1 cellular context compared by ENCODE assay signal in genomic region chr1:51519857-51520699, GRCh38.
TF ChIP-seq lines count a peak whose summit lies in the region.

No MANE protein-coding gene starts in this region.

TF ChIP-seq in K562, 482 proteins besides CTCF, POLR2A, EP300 and RAD21 (continued from another document and continues in another):
- no peak for TF ChIP-seq FOXA1 (IDR thresholded peaks at IDR 0.05; ENCODE audit: borderline replicate concordance)
- no peak; the same call in 1 of the 2 replicates for TF ChIP-seq SMAD4 (CRISPR knock-in tag; conservative IDR thresholded peaks at IDR 0.05)
- TF ChIP-seq KAT8 (IDR thresholded peaks at IDR 0.05; ENCODE audit: low read depth) = no peak
- peak; percentile 69; the same call in 1 of the 2 replicates for TF ChIP-seq LCOR (CRISPR knock-in tag; IDR thresholded peaks at IDR 0.05)
- 0 out of 2 replicates have a peak, but pooled peaks have one; percentile 40 for TF ChIP-seq HSF4 (CRISPR knock-in tag; IDR thresholded peaks at IDR 0.05; ENCODE audit: borderline replicate concordance)
- peak; percentile 95 for TF ChIP-seq ADNP (tag; IDR thresholded peaks at IDR 0.05)
- TF ChIP-seq GTF2E2 (tag; IDR thresholded peaks at IDR 0.05) = peak; percentile 94
- peak; percentile 65 for TF ChIP-seq MYBL2 (IDR thresholded peaks at IDR 0.05; ENCODE audit: low read depth)
- TF ChIP-seq MYBL2 (CRISPR knock-in tag; IDR thresholded peaks at IDR 0.05; ENCODE audit: borderline replicate concordance) = no peak
- TF ChIP-seq MITF (IDR thresholded peaks at IDR 0.05) = peak; percentile 55
- TF ChIP-seq ESRRA (IDR thresholded peaks at IDR 0.05; ENCODE audit: borderline replicate concordance, low read depth) = peak; percentile 83; the same call in 1 of the 2 replicates
- TF ChIP-seq ARID3A (IDR thresholded peaks at IDR 0.05; ENCODE audit: borderline replicate concordance, low read depth, low read length) = peak; percentile 99
- no peak for TF ChIP-seq ZBTB43 (CRISPR knock-in tag; IDR thresholded peaks at IDR 0.05)
- TF ChIP-seq BCOR (IDR thresholded peaks at IDR 0.05) = peak; percentile 55; the same call in 1 of the 2 replicates
- TF ChIP-seq EWSR1 (IDR thresholded peaks at IDR 0.05; ENCODE audit: borderline replicate concordance, low read depth, partially characterized antibody) = no peak
- TF ChIP-seq NFIC (IDR thresholded peaks at IDR 0.05) = peak; percentile 26; the same call in 1 of the 2 replicates
- TF ChIP-seq TRIM24 (IDR thresholded peaks at IDR 0.05) = peak in 1 of 2 experiments; percentile 13; a peak in 1 of 4 replicates
- TF ChIP-seq TCF7 (IDR thresholded peaks at IDR 0.05; ENCODE audit: borderline replicate concordance) = no peak
- TF ChIP-seq TRIM28 (IDR thresholded peaks at IDR 0.05) = peak; percentile 2; the same call in 1 of the 2 replicates
- no peak for TF ChIP-seq NR4A1 (CRISPR knock-in tag; IDR thresholded peaks at IDR 0.05)
- TF ChIP-seq NR4A1 (tag; IDR thresholded peaks at IDR 0.05) = no peak
- TF ChIP-seq, protein P1, sequence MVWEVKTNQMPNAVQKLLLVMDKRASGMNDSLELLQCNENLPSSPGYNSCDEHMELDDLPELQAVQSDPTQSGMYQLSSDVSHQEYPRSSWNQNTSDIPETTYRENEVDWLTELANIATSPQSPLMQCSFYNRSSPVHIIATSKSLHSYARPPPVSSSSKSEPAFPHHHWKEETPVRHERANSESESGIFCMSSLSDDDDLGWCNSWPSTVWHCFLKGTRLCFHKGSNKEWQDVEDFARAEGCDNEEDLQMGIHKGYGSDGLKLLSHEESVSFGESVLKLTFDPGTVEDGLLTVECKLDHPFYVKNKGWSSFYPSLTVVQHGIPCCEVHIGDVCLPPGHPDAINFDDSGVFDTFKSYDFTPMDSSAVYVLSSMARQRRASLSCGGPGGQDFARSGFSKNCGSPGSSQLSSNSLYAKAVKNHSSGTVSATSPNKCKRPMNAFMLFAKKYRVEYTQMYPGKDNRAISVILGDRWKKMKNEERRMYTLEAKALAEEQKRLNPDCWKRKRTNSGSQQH (CRISPR knock-in tag; IDR thresholded peaks at IDR 0.05) = peak; percentile 77
- TF ChIP-seq RNF2 (IDR thresholded peaks at IDR 0.05) = peak; percentile 58; the same call in 1 of the 2 replicates
- 0 out of 2 replicates have a peak, but pooled peaks have one; percentile 14 for TF ChIP-seq ZNF436 (CRISPR knock-in tag; IDR thresholded peaks at IDR 0.05)
- TF ChIP-seq, protein P2, sequence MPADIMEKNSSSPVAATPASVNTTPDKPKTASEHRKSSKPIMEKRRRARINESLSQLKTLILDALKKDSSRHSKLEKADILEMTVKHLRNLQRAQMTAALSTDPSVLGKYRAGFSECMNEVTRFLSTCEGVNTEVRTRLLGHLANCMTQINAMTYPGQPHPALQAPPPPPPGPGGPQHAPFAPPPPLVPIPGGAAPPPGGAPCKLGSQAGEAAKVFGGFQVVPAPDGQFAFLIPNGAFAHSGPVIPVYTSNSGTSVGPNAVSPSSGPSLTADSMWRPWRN (IDR thresholded peaks at IDR 0.05; ENCODE audit: low read depth) = peak; percentile 83
- TF ChIP-seq ZKSCAN1 (IDR thresholded peaks at IDR 0.05; ENCODE audit: low read depth, low read length) = peak; percentile 61; the same call in 1 of the 2 replicates
- peak in 1 of 3 experiments; percentile 49 for TF ChIP-seq YY1 (IDR thresholded peaks at IDR 0.05; ENCODE audit: borderline replicate concordance in 1 of 3, control insufficient read depth in 1 of 3, extremely low read depth in 1 of 3, insufficient read depth in 3 of 3, insufficient read length in 1 of 3, insufficient replicate concordance in 2 of 3, low read depth in 1 of 3, low read length in 2 of 3)
- no peak for TF ChIP-seq XRCC4 (IDR thresholded peaks at IDR 0.05; ENCODE audit: extremely low read depth, insufficient read depth, insufficient read length)
- TF ChIP-seq VEZF1 (CRISPR knock-in tag; IDR thresholded peaks at IDR 0.05) = peak; percentile 61; the same call in 1 of the 2 replicates
- TF ChIP-seq ZNF24 (IDR thresholded peaks at IDR 0.05) = no peak
- 0 out of 2 replicates have a peak, but pooled peaks have one; percentile 55 for TF ChIP-seq OTX1 (CRISPR knock-in tag; IDR thresholded peaks at IDR 0.05)
- peak; percentile 9; the same call in 1 of the 2 replicates for TF ChIP-seq HCFC1 (IDR thresholded peaks at IDR 0.05; ENCODE audit: low read depth, low read length)
- peak; percentile 41 for TF ChIP-seq KDM5B (IDR thresholded peaks at IDR 0.05; ENCODE audit: insufficient replicate concordance, low read depth, low read length)
- peak; percentile 94 for TF ChIP-seq NFE2 (IDR thresholded peaks at IDR 0.05; ENCODE audit: low read depth)
- no peak for TF ChIP-seq POLR2AphosphoS2 (IDR thresholded peaks at IDR 0.05; ENCODE audit: low read length)
- TF ChIP-seq FOXM1 (IDR thresholded peaks at IDR 0.05; ENCODE audit: low read depth) = peak; percentile 65; the same call in 1 of the 2 replicates
- no peak for TF ChIP-seq FOXM1 (CRISPR knock-in tag; IDR thresholded peaks at IDR 0.05; ENCODE audit: low read depth)
- TF ChIP-seq, protein P3, sequence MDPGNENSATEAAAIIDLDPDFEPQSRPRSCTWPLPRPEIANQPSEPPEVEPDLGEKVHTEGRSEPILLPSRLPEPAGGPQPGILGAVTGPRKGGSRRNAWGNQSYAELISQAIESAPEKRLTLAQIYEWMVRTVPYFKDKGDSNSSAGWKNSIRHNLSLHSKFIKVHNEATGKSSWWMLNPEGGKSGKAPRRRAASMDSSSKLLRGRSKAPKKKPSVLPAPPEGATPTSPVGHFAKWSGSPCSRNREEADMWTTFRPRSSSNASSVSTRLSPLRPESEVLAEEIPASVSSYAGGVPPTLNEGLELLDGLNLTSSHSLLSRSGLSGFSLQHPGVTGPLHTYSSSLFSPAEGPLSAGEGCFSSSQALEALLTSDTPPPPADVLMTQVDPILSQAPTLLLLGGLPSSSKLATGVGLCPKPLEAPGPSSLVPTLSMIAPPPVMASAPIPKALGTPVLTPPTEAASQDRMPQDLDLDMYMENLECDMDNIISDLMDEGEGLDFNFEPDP (CRISPR knock-in tag; IDR thresholded peaks at IDR 0.05) = no peak
- TF ChIP-seq, protein P4, sequence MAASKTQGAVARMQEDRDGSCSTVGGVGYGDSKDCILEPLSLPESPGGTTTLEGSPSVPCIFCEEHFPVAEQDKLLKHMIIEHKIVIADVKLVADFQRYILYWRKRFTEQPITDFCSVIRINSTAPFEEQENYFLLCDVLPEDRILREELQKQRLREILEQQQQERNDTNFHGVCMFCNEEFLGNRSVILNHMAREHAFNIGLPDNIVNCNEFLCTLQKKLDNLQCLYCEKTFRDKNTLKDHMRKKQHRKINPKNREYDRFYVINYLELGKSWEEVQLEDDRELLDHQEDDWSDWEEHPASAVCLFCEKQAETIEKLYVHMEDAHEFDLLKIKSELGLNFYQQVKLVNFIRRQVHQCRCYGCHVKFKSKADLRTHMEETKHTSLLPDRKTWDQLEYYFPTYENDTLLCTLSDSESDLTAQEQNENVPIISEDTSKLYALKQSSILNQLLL (CRISPR knock-in tag; IDR thresholded peaks at IDR 0.05; ENCODE audit: borderline replicate concordance) = no peak
- TF ChIP-seq ZNF318 (IDR thresholded peaks at IDR 0.05; ENCODE audit: borderline replicate concordance in 1 of 2, low read depth in 1 of 2) = peak in 1 of 2 experiments; percentile 93; a peak in 1 of 4 replicates
- TF ChIP-seq CSDE1 (IDR thresholded peaks at IDR 0.05) = peak in 1 of 2 experiments; percentile 6; a peak in 1 of 4 replicates
- peak; percentile 56 for TF ChIP-seq NCOA1 (IDR thresholded peaks at IDR 0.05; ENCODE audit: low read depth)
- TF ChIP-seq ZNF511 (CRISPR knock-in tag; IDR thresholded peaks at IDR 0.05) = no peak
